In genomic region chr1:68625636-68626035, GRCh38 we compare ENCODE assay signal across 22 cellular contexts.
"Had no signal": no experiment of that assay in that cellular context is flagged by ENCODE, and none has a peak within 500 bp of the region (broad histone marks: within the 10 kb centered on the region; RNA-seq: fewer than 3 reads in every experiment).

No MANE protein-coding gene starts in this region.

- DNase-seq: colonic mucosa; cortex of kidney; dermis blood vessel endothelial cell; dorsolateral prefrontal cortex; effector CD4-positive, alpha-beta T cell; effector CD8-positive, alpha-beta T cell; effector memory CD4-positive, alpha-beta T cell; effector memory CD8-positive, alpha-beta T cell; endodermal cell; erythroblast; esophagus squamous epithelium; foreskin fibroblast; foreskin keratinocyte; foreskin melanocyte; gastrocnemius medialis; glutamatergic neuron; heart left ventricle; heart right ventricle had no signal

- H3K27ac ChIP-seq: colonic mucosa, coronary artery, dorsolateral prefrontal cortex, epithelial cell of prostate, esophagus muscularis mucosa, esophagus squamous epithelium, foreskin keratinocyte, gastrocnemius medialis, gastroesophageal sphincter, heart left ventricle, heart right ventricle had no signal

- ATAC-seq: effector memory CD8-positive, alpha-beta T cell; foreskin keratinocyte; gastrocnemius medialis; gastroesophageal sphincter; heart left ventricle; heart right ventricle had no signal
